ENCODE assay signal across 3 cellular contexts in genomic region chrX:52496419-52496772, GRCh38. TPM values are rescaled to one million over a fixed set of nuclear protein-coding genes. Genes with fewer than 3 reads are reported as not detected.
"Had no signal": no experiment of that assay in that cellular context is flagged by ENCODE, and none has a peak within 500 bp of the region (broad histone marks: within the 10 kb centered on the region; RNA-seq: fewer than 3 reads in every experiment).

No MANE protein-coding gene starts in this region.

RNA-seq across cellular contexts. Expression of gene XAGE1A, which starts 0.8 kb away (rescaled TPM):
- total RNA-seq: LHCN-M2, M059J, MCF 10A had no signal

RNA-seq across cellular contexts. Expression of gene XAGE1B, which starts 20.5 kb away (rescaled TPM):
- total RNA-seq: LHCN-M2, M059J, MCF 10A had no signal
